In the genomic region with DNA sequence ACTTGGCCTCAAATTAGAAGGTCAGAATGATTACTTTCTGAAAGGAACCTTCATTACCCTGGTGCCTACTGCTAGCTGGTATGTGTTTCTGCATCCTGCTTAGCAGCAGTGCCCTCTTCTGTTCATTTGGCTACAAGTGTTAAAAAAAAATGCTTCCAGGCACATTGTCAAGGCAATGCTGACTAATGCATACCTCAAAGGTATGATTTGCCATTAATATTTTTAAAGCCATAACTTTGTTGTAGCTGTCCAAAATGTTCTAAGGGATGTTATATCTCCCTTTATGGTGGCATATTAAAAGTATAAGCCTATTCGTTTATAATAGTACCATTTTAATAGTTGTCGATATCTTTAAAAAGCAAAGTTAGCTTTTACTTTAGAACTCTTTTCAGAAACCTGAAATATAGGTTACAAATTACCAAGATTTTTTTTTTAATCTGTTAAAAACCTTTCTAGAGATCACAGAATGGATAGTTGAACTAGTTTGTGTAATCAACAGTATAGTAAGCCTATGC, we compare ENCODE assay signal across 8 cellular contexts. TPM values are rescaled to one million over a fixed set of nuclear protein-coding genes. Genes with fewer than 3 reads are reported as not detected.
A peak's percentile ranks its signal among the peaks of the same experiment; 100 is the strongest.
DNase-seq lines count a peak whose midpoint lies in the region; ATAC-seq, FAIRE-seq and TF ChIP-seq lines count a peak whose summit lies in the region.

No MANE protein-coding gene starts in this region.

- TF ChIP-seq CTCF in SK-N-SH (IDR thresholded peaks at IDR 0.05) (peak; percentile 89), type B pancreatic cell (conservative IDR thresholded peaks at IDR 0.05) (peak; percentile 79)

- peaks cover 13% of the 10 kb centered on the region for H3F3A ChIP-seq in SK-N-SH (replicated peaks; ENCODE audit: insufficient read depth)

- POLR2A ChIA-PET in SK-N-SH (lab: Yijun Ruan, JAX), result interaction anchor here (0.9 kb wide), 1 partner anchor 138 kb away, joined by 3 read pairs; no protein-coding TSS in a partner anchor

- peaks cover 25% of the 10 kb centered on the region for H3K36me3 Mint-ChIP-seq in type B pancreatic cell

- H3K4me1 ChIP-seq in SK-N-SH (ENCODE audit: control insufficient read depth in 1 of 2, insufficient read depth in 2 of 2, low read depth in 1 of 2, low read length in 1 of 2), result peaks cover 0 to 12% of the 10 kb centered on the region in 2 experiments; a peak in 1 of 4 replicates

- H3K9me2 ChIP-seq in SK-N-SH, result no peaks in the 10 kb centered on the region

- H3K27me3 ChIP-seq in MG63, result no peaks in the 10 kb centered on the region
- H3K27me3 ChIP-seq in SK-N-SH (ENCODE audit: insufficient read depth), result no peaks in the 10 kb centered on the region

- H3K27ac Mint-ChIP-seq in type B pancreatic cell, result no peak overlapping the region

- peak; percentile 71 for ATAC-seq in HG02610 (IDR thresholded peaks at IDR 0.05; ENCODE audit: unreplicated experiment)
- peak; percentile 98 for ATAC-seq in left lobe of liver

- H3K27ac ChIP-seq in SK-N-SH (ENCODE audit: low read depth in 2 of 2, low read length in 1 of 2), result no peak overlapping the region

- H3K4me3 Mint-ChIP-seq in type B pancreatic cell, result no peak overlapping the region

- no peak for TF ChIP-seq EP300 in SK-N-SH (IDR thresholded peaks at IDR 0.05; ENCODE audit: borderline replicate concordance in 1 of 2, low read depth in 1 of 2, low read length in 1 of 2)

- H3K27me3 Mint-ChIP-seq in type B pancreatic cell, result no peaks in the 10 kb centered on the region

- H3K9me3 ChIP-seq in MG63, result no peaks in the 10 kb centered on the region
- H3K9me3 ChIP-seq in SK-N-SH, result no peaks in the 10 kb centered on the region

- no peak overlapping the region for H3K4me2 ChIP-seq in SK-N-SH

- 59% methylated on average over 2 of the region's 2 CpGs for WGBS in SK-N-SH (ENCODE audit: low lambda C conversion rate)

- H3K9me3 Mint-ChIP-seq in type B pancreatic cell, result no peaks in the 10 kb centered on the region

- no peaks in the 10 kb centered on the region for H4K20me1 ChIP-seq in SK-N-SH (ENCODE audit: insufficient read depth)

- CTCF ChIA-PET in SK-N-SH (lab: Yijun Ruan, JAX), result interaction anchor here (0.6 to 6.6 kb wide), 38 partner anchors 9 to 210 kb away, joined by 3 to 128 read pairs (median 4); a partner anchor contains a TSS

- H2AFZ ChIP-seq in SK-N-SH (ENCODE audit: low read depth), result no peak overlapping the region

- TF ChIP-seq POLR2A in GM12891 (IDR thresholded peaks at IDR 0.05; ENCODE audit: low read depth, low read length), result no peak

- no peak overlapping the region for H3K9ac ChIP-seq in SK-N-SH

- FAIRE-seq in GM12891 (lab: Jason Lieb, UNC), result peak; percentile 93

- DNase-seq in AML-193 (lab: John Stamatoyannopoulos, UW), result peak; percentile 56 to 61
- DNase-seq in GM12891 (ENCODE audit: insufficient read length, low spot score), result no peak
- DNase-seq in MG63, result peak; percentile 31
- peak; percentile 56 for DNase-seq in SK-N-SH
- peak; percentile 54 for DNase-seq in cerebellum (ENCODE audit: low spot score)
- DNase-seq in left lobe of liver (ENCODE audit: low spot score), result no peak
- DNase-seq in type B pancreatic cell (ENCODE audit: extremely low spot score, unreplicated experiment), result no peak

- peaks cover 8% of the 10 kb centered on the region; the same call in 1 of the 2 replicates for H3K36me3 ChIP-seq in MG63
- peaks cover 42 to 45% of the 10 kb centered on the region in 2 experiments for H3K36me3 ChIP-seq in SK-N-SH (replicated peaks in 1 of 2; ENCODE audit: control insufficient read depth in 1 of 2, insufficient read depth in 2 of 2, low read length in 1 of 2)

- H3K4me3 ChIP-seq in MG63, result no peak overlapping the region
- no peak overlapping the region for H3K4me3 ChIP-seq in SK-N-SH (ENCODE audit: low read depth in 2 of 2, low read length in 1 of 2)

- no peaks in the 10 kb centered on the region for H3K79me2 ChIP-seq in SK-N-SH (ENCODE audit: insufficient read depth)

- no peaks in the 10 kb centered on the region for H3K4me1 Mint-ChIP-seq in type B pancreatic cell (ENCODE audit: unreplicated experiment)

- TF ChIP-seq RAD21 in SK-N-SH (IDR thresholded peaks at IDR 0.05; ENCODE audit: low read length), result peak; percentile 96

TF ChIP-seq in GM12891, 5 proteins besides CTCF, POLR2A, EP300 and RAD21:
- no peak for TF ChIP-seq PAX5 (IDR thresholded peaks at IDR 0.05; ENCODE audit: insufficient read depth, low read length, severe bottlenecking)
- TF ChIP-seq POU2F2 (IDR thresholded peaks at IDR 0.05; ENCODE audit: low read depth, low read length), result no peak
- no peak for TF ChIP-seq TAF1 (IDR thresholded peaks at IDR 0.05; ENCODE audit: low read depth, low read length)

TF ChIP-seq in SK-N-SH, 30 proteins besides CTCF, POLR2A, EP300 and RAD21 (continues in another document):
- TF ChIP-seq, protein P1, sequence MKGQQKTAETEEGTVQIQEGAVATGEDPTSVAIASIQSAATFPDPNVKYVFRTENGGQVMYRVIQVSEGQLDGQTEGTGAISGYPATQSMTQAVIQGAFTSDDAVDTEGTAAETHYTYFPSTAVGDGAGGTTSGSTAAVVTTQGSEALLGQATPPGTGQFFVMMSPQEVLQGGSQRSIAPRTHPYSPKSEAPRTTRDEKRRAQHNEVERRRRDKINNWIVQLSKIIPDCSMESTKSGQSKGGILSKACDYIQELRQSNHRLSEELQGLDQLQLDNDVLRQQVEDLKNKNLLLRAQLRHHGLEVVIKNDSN (IDR thresholded peaks at IDR 0.05; ENCODE audit: borderline replicate concordance, low read depth), result no peak
- TF ChIP-seq POLR2AphosphoS5 (IDR thresholded peaks at IDR 0.05; ENCODE audit: low read depth, low read length) (no peak), EZH2phosphoT487 (IDR thresholded peaks at IDR 0.05; ENCODE audit: borderline replicate concordance, low read depth) (no peak), ELF1 (IDR thresholded peaks at IDR 0.05) (no peak), GATA2 (CRISPR knock-in tag; IDR thresholded peaks at IDR 0.05) (no peak), MEF2A (IDR thresholded peaks at IDR 0.05; ENCODE audit: borderline replicate concordance, low read depth) (no peak), SMC3 (IDR thresholded peaks at IDR 0.05; ENCODE audit: low read depth, low read length) (peak; percentile 81), YY1 (IDR thresholded peaks at IDR 0.05; ENCODE audit: low read depth) (no peak), RCOR1 (IDR thresholded peaks at IDR 0.05; ENCODE audit: low read length) (no peak)
- TF ChIP-seq, protein P2, sequence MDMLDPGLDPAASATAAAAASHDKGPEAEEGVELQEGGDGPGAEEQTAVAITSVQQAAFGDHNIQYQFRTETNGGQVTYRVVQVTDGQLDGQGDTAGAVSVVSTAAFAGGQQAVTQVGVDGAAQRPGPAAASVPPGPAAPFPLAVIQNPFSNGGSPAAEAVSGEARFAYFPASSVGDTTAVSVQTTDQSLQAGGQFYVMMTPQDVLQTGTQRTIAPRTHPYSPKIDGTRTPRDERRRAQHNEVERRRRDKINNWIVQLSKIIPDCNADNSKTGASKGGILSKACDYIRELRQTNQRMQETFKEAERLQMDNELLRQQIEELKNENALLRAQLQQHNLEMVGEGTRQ (IDR thresholded peaks at IDR 0.05; ENCODE audit: borderline replicate concordance, low read depth, low read length), result no peak
- TF ChIP-seq, protein P3, sequence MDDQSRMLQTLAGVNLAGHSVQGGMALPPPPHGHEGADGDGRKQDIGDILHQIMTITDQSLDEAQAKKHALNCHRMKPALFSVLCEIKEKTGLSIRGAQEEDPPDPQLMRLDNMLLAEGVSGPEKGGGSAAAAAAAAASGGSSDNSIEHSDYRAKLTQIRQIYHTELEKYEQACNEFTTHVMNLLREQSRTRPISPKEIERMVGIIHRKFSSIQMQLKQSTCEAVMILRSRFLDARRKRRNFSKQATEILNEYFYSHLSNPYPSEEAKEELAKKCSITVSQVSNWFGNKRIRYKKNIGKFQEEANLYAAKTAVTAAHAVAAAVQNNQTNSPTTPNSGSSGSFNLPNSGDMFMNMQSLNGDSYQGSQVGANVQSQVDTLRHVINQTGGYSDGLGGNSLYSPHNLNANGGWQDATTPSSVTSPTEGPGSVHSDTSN (IDR thresholded peaks at IDR 0.05), result 0 out of 2 replicates have a peak, but pooled peaks have one; percentile 6
- TF ChIP-seq, protein P4, sequence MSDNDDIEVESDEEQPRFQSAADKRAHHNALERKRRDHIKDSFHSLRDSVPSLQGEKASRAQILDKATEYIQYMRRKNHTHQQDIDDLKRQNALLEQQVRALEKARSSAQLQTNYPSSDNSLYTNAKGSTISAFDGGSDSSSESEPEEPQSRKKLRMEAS (IDR thresholded peaks at IDR 0.05; ENCODE audit: low read depth), result peak; percentile 29; the same call in 1 of the 2 replicates

RNA-seq across cellular contexts. Expression of a gene that starts 52.0 kb away (rescaled TPM):
- 0.72 TPM for polyA plus RNA-seq in GM12891 (2012; ENCODE audit: low read depth, missing spikeins)
- 3.2 and 6.0 TPM in 2 replicates for total RNA-seq in MG63 (2014; rRNA removed; shearing (Covaris generic); ENCODE audit: low replicate concordance)
- polyA plus RNA-seq in SK-N-SH (2012; rRNA removed), result 1.6 and 2.5 TPM in 2 replicates
- polyA plus RNA-seq in SK-N-SH (2012; cell fraction: cytosol; rRNA removed), result 2.7 and 3.1 TPM in 2 replicates
- polyA plus RNA-seq in SK-N-SH (2012; cell fraction: nucleus; rRNA removed), result 1.3 and 2.7 TPM in 2 replicates
- total RNA-seq in cerebellum (73.3 TPM), left lobe of liver (0.20 TPM), type B pancreatic cell (ENCODE audit: low replicate concordance) (7.4 and 21.2 TPM in 2 replicates)

RNA-seq across cellular contexts. Expression of a gene that starts 52.0 kb away (rescaled TPM):
- polyA plus RNA-seq in GM12891 (2012; ENCODE audit: low read depth, missing spikeins), result 1.8 TPM
- total RNA-seq in MG63 (2014; rRNA removed; shearing (Covaris generic); ENCODE audit: low replicate concordance), result 41.3 and 50.8 TPM in 2 replicates
- 24.3 and 35.1 TPM in 2 replicates for polyA plus RNA-seq in SK-N-SH (2012; rRNA removed)
- 32.8 and 37.3 TPM in 2 replicates for polyA plus RNA-seq in SK-N-SH (2012; cell fraction: cytosol; rRNA removed)
- 25.5 and 54.6 TPM in 2 replicates for polyA plus RNA-seq in SK-N-SH (2012; cell fraction: nucleus; rRNA removed)
- total RNA-seq in cerebellum, result 60.7 TPM
- total RNA-seq in left lobe of liver, result 15.3 TPM
- total RNA-seq in type B pancreatic cell (ENCODE audit: low replicate concordance), result 45.2 and 65.6 TPM in 2 replicates

Comparison
In these comparisons a context has a peak if more than half of its experiments do, and no peak if none do; other contexts are left out.
1. DNase-seq: peak in AML-193 (2 of 2), MG63 (single experiment), SK-N-SH (single experiment) and cerebellum (single experiment); none in GM12891 (single experiment), left lobe of liver (single experiment) and type B pancreatic cell (single experiment).